In the genomic region with DNA sequence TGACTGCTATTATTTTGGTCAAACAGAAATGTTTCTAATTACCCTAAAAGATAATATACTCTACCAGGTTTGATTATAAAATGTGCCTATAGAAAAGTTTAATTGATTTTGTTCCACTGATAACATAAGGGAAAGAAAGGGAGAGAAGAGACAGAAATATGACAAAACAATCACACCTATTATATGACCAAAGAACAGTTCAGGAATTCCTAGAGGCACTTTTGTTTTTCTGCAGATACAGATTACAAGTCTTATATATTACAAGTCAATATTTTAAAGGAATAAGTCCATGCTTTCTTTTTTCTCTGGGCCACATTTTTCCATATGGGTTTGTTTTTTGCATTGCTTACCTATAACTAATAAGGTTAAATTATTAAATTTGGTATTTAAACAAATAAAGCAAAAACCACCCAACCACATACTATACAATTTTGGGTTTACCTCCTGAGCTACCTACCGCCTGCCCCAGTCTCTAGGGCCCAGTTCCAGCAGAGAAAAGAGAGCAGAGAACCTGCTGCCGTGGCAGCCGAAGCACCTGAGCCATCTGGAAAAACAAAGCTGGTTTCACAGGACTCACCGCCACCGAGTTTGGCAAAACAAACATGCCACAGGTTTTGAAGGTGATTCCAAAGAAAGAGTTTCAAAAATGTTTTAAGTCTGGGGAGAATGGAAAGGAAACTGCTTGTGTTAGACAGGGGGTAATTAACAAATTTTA, we compare ENCODE assay signal across 1 cellular context.
TF ChIP-seq lines count a peak whose summit lies in the region.

No MANE protein-coding gene starts in this region.

TF ChIP-seq in HepG2, 621 proteins besides CTCF, POLR2A, EP300 and RAD21 (continued from another document):
- TF ChIP-seq, protein P1, sequence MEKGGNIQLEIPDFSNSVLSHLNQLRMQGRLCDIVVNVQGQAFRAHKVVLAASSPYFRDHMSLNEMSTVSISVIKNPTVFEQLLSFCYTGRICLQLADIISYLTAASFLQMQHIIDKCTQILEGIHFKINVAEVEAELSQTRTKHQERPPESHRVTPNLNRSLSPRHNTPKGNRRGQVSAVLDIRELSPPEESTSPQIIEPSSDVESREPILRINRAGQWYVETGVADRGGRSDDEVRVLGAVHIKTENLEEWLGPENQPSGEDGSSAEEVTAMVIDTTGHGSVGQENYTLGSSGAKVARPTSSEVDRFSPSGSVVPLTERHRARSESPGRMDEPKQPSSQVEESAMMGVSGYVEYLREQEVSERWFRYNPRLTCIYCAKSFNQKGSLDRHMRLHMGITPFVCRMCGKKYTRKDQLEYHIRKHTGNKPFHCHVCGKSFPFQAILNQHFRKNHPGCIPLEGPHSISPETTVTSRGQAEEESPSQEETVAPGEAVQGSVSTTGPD (CRISPR knock-in tag; IDR thresholded peaks at IDR 0.05) = peak; percentile 84; the same call in 1 of the 2 replicates
- no peak for TF ChIP-seq ZNF460 (CRISPR knock-in tag; IDR thresholded peaks at IDR 0.05; ENCODE audit: borderline replicate concordance)
- TF ChIP-seq NFE2 (CRISPR knock-in tag; IDR thresholded peaks at IDR 0.05) = no peak
- no peak for TF ChIP-seq PCBP2 (optimal IDR thresholded peaks at IDR 0.05; ENCODE audit: low read depth, low read length, poor library complexity, severe bottlenecking)
- no peak for TF ChIP-seq THYN1 (CRISPR knock-in tag; IDR thresholded peaks at IDR 0.05; ENCODE audit: borderline replicate concordance, low read depth)
- TF ChIP-seq KMT2A (CRISPR knock-in tag; IDR thresholded peaks at IDR 0.05) = no peak
- no peak for TF ChIP-seq MAFF (IDR thresholded peaks at IDR 0.05; ENCODE audit: low read depth, low read length)
- TF ChIP-seq ZSCAN20 (CRISPR knock-in tag; IDR thresholded peaks at IDR 0.05; ENCODE audit: borderline replicate concordance) = 0 out of 2 replicates have a peak, but pooled peaks have one; percentile 39
- no peak for TF ChIP-seq MEIS1 (CRISPR knock-in tag; IDR thresholded peaks at IDR 0.05; ENCODE audit: borderline replicate concordance)
- TF ChIP-seq NCOA1 (CRISPR knock-in tag; IDR thresholded peaks at IDR 0.05) = no peak
- TF ChIP-seq JUND (CRISPR knock-in tag; IDR thresholded peaks at IDR 0.05) = no peak
- TF ChIP-seq, protein P2, sequence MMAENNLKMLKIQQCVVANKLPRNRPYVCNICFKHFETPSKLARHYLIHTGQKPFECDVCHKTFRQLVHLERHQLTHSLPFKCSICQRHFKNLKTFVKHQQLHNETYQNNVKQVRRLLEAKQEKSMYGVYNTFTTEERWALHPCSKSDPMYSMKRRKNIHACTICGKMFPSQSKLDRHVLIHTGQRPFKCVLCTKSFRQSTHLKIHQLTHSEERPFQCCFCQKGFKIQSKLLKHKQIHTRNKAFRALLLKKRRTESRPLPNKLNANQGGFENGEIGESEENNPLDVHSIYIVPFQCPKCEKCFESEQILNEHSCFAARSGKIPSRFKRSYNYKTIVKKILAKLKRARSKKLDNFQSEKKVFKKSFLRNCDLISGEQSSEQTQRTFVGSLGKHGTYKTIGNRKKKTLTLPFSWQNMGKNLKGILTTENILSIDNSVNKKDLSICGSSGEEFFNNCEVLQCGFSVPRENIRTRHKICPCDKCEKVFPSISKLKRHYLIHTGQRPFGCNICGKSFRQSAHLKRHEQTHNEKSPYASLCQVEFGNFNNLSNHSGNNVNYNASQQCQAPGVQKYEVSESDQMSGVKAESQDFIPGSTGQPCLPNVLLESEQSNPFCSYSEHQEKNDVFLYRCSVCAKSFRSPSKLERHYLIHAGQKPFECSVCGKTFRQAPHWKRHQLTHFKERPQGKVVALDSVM (CRISPR knock-in tag; IDR thresholded peaks at IDR 0.05) = no peak
- TF ChIP-seq NCOA5 (CRISPR knock-in tag; IDR thresholded peaks at IDR 0.05) = no peak
- TF ChIP-seq, protein P3, sequence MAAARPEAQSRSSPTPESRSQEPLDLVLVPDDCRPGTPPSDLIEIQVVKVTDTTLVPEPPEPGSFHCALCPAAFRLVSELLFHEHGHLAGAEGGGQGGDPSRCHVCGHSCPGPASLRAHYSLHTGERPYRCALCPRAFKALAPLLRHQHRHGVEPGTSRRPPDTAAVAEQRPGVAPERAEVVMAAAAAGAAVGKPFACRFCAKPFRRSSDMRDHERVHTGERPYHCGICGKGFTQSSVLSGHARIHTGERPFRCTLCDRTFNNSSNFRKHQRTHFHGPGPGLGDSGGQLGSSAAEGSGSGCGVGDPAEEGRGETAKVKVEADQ (CRISPR knock-in tag; IDR thresholded peaks at IDR 0.05; ENCODE audit: borderline replicate concordance) = no peak
- TF ChIP-seq, protein P4, sequence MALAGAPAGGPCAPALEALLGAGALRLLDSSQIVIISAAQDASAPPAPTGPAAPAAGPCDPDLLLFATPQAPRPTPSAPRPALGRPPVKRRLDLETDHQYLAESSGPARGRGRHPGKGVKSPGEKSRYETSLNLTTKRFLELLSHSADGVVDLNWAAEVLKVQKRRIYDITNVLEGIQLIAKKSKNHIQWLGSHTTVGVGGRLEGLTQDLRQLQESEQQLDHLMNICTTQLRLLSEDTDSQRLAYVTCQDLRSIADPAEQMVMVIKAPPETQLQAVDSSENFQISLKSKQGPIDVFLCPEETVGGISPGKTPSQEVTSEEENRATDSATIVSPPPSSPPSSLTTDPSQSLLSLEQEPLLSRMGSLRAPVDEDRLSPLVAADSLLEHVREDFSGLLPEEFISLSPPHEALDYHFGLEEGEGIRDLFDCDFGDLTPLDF (CRISPR knock-in tag; IDR thresholded peaks at IDR 0.05) = 0 out of 2 replicates have a peak, but pooled peaks have one; percentile 31
- TF ChIP-seq ZNF570 (CRISPR knock-in tag; IDR thresholded peaks at IDR 0.05; ENCODE audit: borderline replicate concordance) = no peak
- TF ChIP-seq LCORL (IDR thresholded peaks at IDR 0.05) = no peak
- peak; percentile 12; the same call in 1 of the 2 replicates for TF ChIP-seq LCORL (CRISPR knock-in tag; IDR thresholded peaks at IDR 0.05)
- no peak for TF ChIP-seq NCOR1 (IDR thresholded peaks at IDR 0.05; ENCODE audit: borderline replicate concordance, low read length)
- TF ChIP-seq ZNF703 (CRISPR knock-in tag; IDR thresholded peaks at IDR 0.05; ENCODE audit: borderline replicate concordance) = no peak
- TF ChIP-seq ATAD3A (CRISPR knock-in tag; IDR thresholded peaks at IDR 0.05) = no peak
- TF ChIP-seq NFRKB (IDR thresholded peaks at IDR 0.05) = no peak
- TF ChIP-seq, protein P5, sequence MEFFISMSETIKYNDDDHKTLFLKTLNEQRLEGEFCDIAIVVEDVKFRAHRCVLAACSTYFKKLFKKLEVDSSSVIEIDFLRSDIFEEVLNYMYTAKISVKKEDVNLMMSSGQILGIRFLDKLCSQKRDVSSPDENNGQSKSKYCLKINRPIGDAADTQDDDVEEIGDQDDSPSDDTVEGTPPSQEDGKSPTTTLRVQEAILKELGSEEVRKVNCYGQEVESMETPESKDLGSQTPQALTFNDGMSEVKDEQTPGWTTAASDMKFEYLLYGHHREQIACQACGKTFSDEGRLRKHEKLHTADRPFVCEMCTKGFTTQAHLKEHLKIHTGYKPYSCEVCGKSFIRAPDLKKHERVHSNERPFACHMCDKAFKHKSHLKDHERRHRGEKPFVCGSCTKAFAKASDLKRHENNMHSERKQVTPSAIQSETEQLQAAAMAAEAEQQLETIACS (CRISPR knock-in tag; IDR thresholded peaks at IDR 0.05) = no peak
- no peak for TF ChIP-seq ZNF883 (CRISPR knock-in tag; IDR thresholded peaks at IDR 0.05; ENCODE audit: not compliant biosample characterization)
- no peak for TF ChIP-seq ZNF180 (CRISPR knock-in tag; IDR thresholded peaks at IDR 0.05; ENCODE audit: borderline replicate concordance, low read depth)
- TF ChIP-seq ASH2L (IDR thresholded peaks at IDR 0.05; ENCODE audit: insufficient read length, low read depth, low read length) = peak; percentile 41
- TF ChIP-seq, protein P6, sequence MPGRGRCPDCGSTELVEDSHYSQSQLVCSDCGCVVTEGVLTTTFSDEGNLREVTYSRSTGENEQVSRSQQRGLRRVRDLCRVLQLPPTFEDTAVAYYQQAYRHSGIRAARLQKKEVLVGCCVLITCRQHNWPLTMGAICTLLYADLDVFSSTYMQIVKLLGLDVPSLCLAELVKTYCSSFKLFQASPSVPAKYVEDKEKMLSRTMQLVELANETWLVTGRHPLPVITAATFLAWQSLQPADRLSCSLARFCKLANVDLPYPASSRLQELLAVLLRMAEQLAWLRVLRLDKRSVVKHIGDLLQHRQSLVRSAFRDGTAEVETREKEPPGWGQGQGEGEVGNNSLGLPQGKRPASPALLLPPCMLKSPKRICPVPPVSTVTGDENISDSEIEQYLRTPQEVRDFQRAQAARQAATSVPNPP (CRISPR knock-in tag; IDR thresholded peaks at IDR 0.05) = no peak
- TF ChIP-seq, protein P7, sequence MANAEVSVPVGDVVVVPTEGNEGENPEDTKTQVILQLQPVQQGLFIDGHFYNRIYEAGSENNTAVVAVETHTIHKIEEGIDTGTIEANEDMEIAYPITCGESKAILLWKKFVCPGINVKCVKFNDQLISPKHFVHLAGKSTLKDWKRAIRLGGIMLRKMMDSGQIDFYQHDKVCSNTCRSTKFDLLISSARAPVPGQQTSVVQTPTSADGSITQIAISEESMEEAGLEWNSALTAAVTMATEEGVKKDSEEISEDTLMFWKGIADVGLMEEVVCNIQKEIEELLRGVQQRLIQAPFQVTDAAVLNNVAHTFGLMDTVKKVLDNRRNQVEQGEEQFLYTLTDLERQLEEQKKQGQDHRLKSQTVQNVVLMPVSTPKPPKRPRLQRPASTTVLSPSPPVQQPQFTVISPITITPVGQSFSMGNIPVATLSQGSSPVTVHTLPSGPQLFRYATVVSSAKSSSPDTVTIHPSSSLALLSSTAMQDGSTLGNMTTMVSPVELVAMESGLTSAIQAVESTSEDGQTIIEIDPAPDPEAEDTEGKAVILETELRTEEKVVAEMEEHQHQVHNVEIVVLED (CRISPR knock-in tag; IDR thresholded peaks at IDR 0.05; ENCODE audit: borderline replicate concordance) = no peak
- TF ChIP-seq DR1 (CRISPR knock-in tag; IDR thresholded peaks at IDR 0.05) = no peak
- TF ChIP-seq, protein P8, sequence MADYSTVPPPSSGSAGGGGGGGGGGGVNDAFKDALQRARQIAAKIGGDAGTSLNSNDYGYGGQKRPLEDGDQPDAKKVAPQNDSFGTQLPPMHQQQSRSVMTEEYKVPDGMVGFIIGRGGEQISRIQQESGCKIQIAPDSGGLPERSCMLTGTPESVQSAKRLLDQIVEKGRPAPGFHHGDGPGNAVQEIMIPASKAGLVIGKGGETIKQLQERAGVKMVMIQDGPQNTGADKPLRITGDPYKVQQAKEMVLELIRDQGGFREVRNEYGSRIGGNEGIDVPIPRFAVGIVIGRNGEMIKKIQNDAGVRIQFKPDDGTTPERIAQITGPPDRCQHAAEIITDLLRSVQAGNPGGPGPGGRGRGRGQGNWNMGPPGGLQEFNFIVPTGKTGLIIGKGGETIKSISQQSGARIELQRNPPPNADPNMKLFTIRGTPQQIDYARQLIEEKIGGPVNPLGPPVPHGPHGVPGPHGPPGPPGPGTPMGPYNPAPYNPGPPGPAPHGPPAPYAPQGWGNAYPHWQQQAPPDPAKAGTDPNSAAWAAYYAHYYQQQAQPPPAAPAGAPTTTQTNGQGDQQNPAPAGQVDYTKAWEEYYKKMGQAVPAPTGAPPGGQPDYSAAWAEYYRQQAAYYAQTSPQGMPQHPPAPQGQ (CRISPR knock-in tag; IDR thresholded peaks at IDR 0.05; ENCODE audit: borderline replicate concordance) = no peak
- TF ChIP-seq, protein P9, sequence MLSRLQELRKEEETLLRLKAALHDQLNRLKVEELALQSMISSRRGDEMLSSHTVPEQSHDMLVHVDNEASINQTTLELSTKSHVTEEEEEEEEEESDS (CRISPR knock-in tag; IDR thresholded peaks at IDR 0.05; ENCODE audit: borderline replicate concordance) = no peak
- 0 out of 2 replicates have a peak, but pooled peaks have one; percentile 38 for TF ChIP-seq ZNF232 (CRISPR knock-in tag; IDR thresholded peaks at IDR 0.05; ENCODE audit: borderline replicate concordance)
- no peak for TF ChIP-seq TRIM24 (CRISPR knock-in tag; IDR thresholded peaks at IDR 0.05)
- no peak for TF ChIP-seq RFX5 (IDR thresholded peaks at IDR 0.05; ENCODE audit: low read depth, low read length)
- TF ChIP-seq NONO (IDR thresholded peaks at IDR 0.05) = no peak
- TF ChIP-seq NONO (CRISPR knock-in tag; conservative IDR thresholded peaks at IDR 0.05) = no peak
- no peak for TF ChIP-seq POLR2G (IDR thresholded peaks at IDR 0.05; ENCODE audit: low read depth, low read length)
- TF ChIP-seq POLR2AphosphoS2 (IDR thresholded peaks at IDR 0.05; ENCODE audit: low read depth, low read length) = no peak
- no peak for TF ChIP-seq RBAK (CRISPR knock-in tag; IDR thresholded peaks at IDR 0.05)
